In genomic region chr3:126264952-126265351, GRCh38 we compare ENCODE assay signal across 39 cellular contexts.
DNase-seq lines count a peak whose midpoint lies in the region; ATAC-seq, FAIRE-seq and TF ChIP-seq lines count a peak whose summit lies in the region.
"Had no signal": no experiment of that assay in that cellular context is flagged by ENCODE, and none has a peak within 500 bp of the region (broad histone marks: within the 10 kb centered on the region; RNA-seq: fewer than 3 reads in every experiment).

No MANE protein-coding gene starts in this region.

- no peaks in the 10 kb centered on the region for H3K36me3 ChIP-seq in GM23338 (ENCODE audit: insufficient read depth)
- H3K36me3 ChIP-seq in kidney (ENCODE audit: control insufficient read depth in 1 of 2, insufficient read depth in 2 of 2, low read length in 2 of 2) = no peaks in the 10 kb centered on the region
- H3K36me3 ChIP-seq in psoas muscle (ENCODE audit: insufficient read depth in 1 of 2, low read depth in 1 of 2) = no peaks in the 10 kb centered on the region
- no peaks in the 10 kb centered on the region for H3K36me3 ChIP-seq in naive thymus-derived CD4-positive, alpha-beta T cell (ENCODE audit: control insufficient read depth in 2 of 3, insufficient read depth in 3 of 3, low read length in 3 of 3)
- H3K36me3 ChIP-seq: sigmoid colon, thyroid gland had no signal

- peak; percentile 51 for DNase-seq in GM23338 (ENCODE audit: low spot score)
- no peak for DNase-seq in kidney
- DNase-seq in psoas muscle = peak in 1 of 2 donors; percentile 39
- no peak for DNase-seq in NCI-H1048 (lab: John Stamatoyannopoulos, UW)
- no peak for DNase-seq in activated CD4-positive, alpha-beta T cell treated with anti-CD3 and anti-CD28 coated beads, Interleukin-2, amount 50 U/mL, for 48 hours
- no peak for DNase-seq in naive thymus-derived CD4-positive, alpha-beta T cell
- DNase-seq in effector CD4-positive, alpha-beta T cell = no peak
- DNase-seq: activated CD4-positive, alpha-beta memory T cell treated with anti-CD3 and anti-CD28 coated beads, Interleukin-2, amount 10 ng/mL, durations not matched to agents 7 days and 5 days; activated CD4-positive, CD25-positive, alpha-beta regulatory T cell treated with anti-CD3 and anti-CD28 coated beads, Interleukin-2, amount 50 U/mL, for 72 hours; activated CD8-positive, alpha-beta memory T cell treated with anti-CD3 and anti-CD28 coated beads, Interleukin-2, amount 50 U/mL, for 4 hours; activated naive CD4-positive, alpha-beta T cell treated with anti-CD3 and anti-CD28 coated beads for 36 hours; body of pancreas; CD4-positive, alpha-beta T cell; DND-41; effector memory CD8-positive, alpha-beta T cell; foreskin fibroblast; KG1; left cardiac atrium; MM.1S; NCI-H2029 treated with DMSO at 0.1 percent for 48 hours; NCI-H2227 treated with DMSO at 0.1 percent for 48 hours; NCI-H526 treated with DMSO at 0.1 percent for 48 hours; nephron progenitor cell; NK-92 treated with Interleukin-12 subunit alpha and Interleukin-12 subunit beta, amount 100 ng/mL, for 24 hours; PC-9; SHP77; sigmoid colon; stimulated activated CD4-positive, alpha-beta T cell treated with anti-CD3 and anti-CD28 coated beads, Interleukin-12 subunit alpha, Interleukin-12 subunit beta, amount 100 ng/mL, for 4 hours; stimulated activated CD4-positive, alpha-beta T cell treated with anti-CD3 and anti-CD28 coated beads, Interleukin-2, amount 100 ng/mL, for 48 hours; stimulated activated naive CD8-positive, alpha-beta T cell treated with anti-CD3 and anti-CD28 coated beads, Interleukin-15, amount 100 ng/mL, for 72 hours; T-helper 2 cell; thyroid gland had no signal

- H3K9ac ChIP-seq in kidney (ENCODE audit: low read length in 2 of 2) = no peak overlapping the region
- H3K9ac ChIP-seq: parathyroid adenoma had no signal

- H3K27ac ChIP-seq in GM23338 (ENCODE audit: low read depth) (no peak overlapping the region), kidney (ENCODE audit: low read depth in 2 of 2, low read length in 2 of 2) (no peak overlapping the region), psoas muscle (peak overlapping the region; percentile 9)
- H3K27ac ChIP-seq in naive thymus-derived CD4-positive, alpha-beta T cell (ENCODE audit: low read depth, low read length) = no peak overlapping the region
- H3K27ac ChIP-seq: body of pancreas, hepatocyte, parathyroid adenoma, PC-9, thyroid gland had no signal

- intact Hi-C loops in kidney (cut with DNase I) (no loop called here), psoas muscle (cut with DNase I) (loop anchor here (5.0 to 10.0 kb wide), 4 partner anchors 92 to 210 kb away; partner anchors contain the start of genes KLF15 (in 1 of the 2) and ZXDC (in 1 of the 2))
- intact Hi-C loops in naive thymus-derived CD4-positive, alpha-beta T cell (cut with micrococcal nuclease) = no loop called here

- H3K27ac Mint-ChIP-seq in GM23338 (no peak overlapping the region), brain (peak overlapping the region in 3 of 5 experiments; percentile 67 to 80 (median 68))
- H3K27ac Mint-ChIP-seq in naive thymus-derived CD4-positive, alpha-beta T cell = no peak overlapping the region
- H3K27ac Mint-ChIP-seq: activated CD4-positive, alpha-beta memory T cell treated with anti-CD3 and anti-CD28 coated beads, Interleukin-2, amount 10 ng/mL, durations not matched to agents 7 days and 5 days; activated naive CD4-positive, alpha-beta T cell treated with anti-CD3 and anti-CD28 coated beads for 36 hours; CD4-positive, alpha-beta T cell; effector memory CD8-positive, alpha-beta T cell; nephron progenitor cell; stimulated activated naive CD8-positive, alpha-beta T cell treated with anti-CD3 and anti-CD28 coated beads, Interleukin-15, amount 100 ng/mL, for 72 hours had no signal

- no peak overlapping the region for H3K4me3 Mint-ChIP-seq in GM23338
- no peak overlapping the region for H3K4me3 Mint-ChIP-seq in brain
- H3K4me3 Mint-ChIP-seq in naive thymus-derived CD4-positive, alpha-beta T cell = no peak overlapping the region
- H3K4me3 Mint-ChIP-seq: activated CD4-positive, alpha-beta memory T cell treated with anti-CD3 and anti-CD28 coated beads, Interleukin-2, amount 10 ng/mL, durations not matched to agents 7 days and 5 days; activated naive CD4-positive, alpha-beta T cell treated with anti-CD3 and anti-CD28 coated beads for 36 hours; CD4-positive, alpha-beta T cell; effector memory CD8-positive, alpha-beta T cell; nephron progenitor cell; stimulated activated naive CD8-positive, alpha-beta T cell treated with anti-CD3 and anti-CD28 coated beads, Interleukin-15, amount 100 ng/mL, for 72 hours had no signal

- H3K4me3 ChIP-seq in GM23338 = no peak overlapping the region
- no peak overlapping the region for H3K4me3 ChIP-seq in kidney (ENCODE audit: low read length in 2 of 2)
- no peak overlapping the region for H3K4me3 ChIP-seq in psoas muscle
- H3K4me3 ChIP-seq in naive thymus-derived CD4-positive, alpha-beta T cell (ENCODE audit: low read length) = no peak overlapping the region
- H3K4me3 ChIP-seq: body of pancreas, hepatocyte, PC-9, sigmoid colon, thyroid gland had no signal

- 71 to 80% (median 77%) methylated on average over 12 of the region's 12 CpGs for WGBS in psoas muscle, 3 donors

- peaks cover 40% of the 10 kb centered on the region for H3K4me1 Mint-ChIP-seq in GM23338
- H3K4me1 Mint-ChIP-seq in brain = peaks cover 60% of the 10 kb centered on the region
- H3K4me1 Mint-ChIP-seq in naive thymus-derived CD4-positive, alpha-beta T cell = peaks cover 0 to 5% (median 0%) of the 10 kb centered on the region in 7 donors
- H3K4me1 Mint-ChIP-seq: activated CD4-positive, alpha-beta memory T cell treated with anti-CD3 and anti-CD28 coated beads, Interleukin-2, amount 10 ng/mL, durations not matched to agents 7 days and 5 days had no signal

- no peak for FAIRE-seq in kidney (lab: Jason Lieb, UNC)
- FAIRE-seq: colon, D721Med, GM19239, H54 had no signal

- H3K4me1 ChIP-seq in GM23338 (ENCODE audit: insufficient read depth) (peaks cover 30% of the 10 kb centered on the region), kidney (ENCODE audit: control insufficient read depth in 1 of 2, insufficient read depth in 1 of 2, low read depth in 1 of 2, low read length in 2 of 2) (peaks cover 26 to 38% of the 10 kb centered on the region in 2 donors), psoas muscle (peaks cover 35% of the 10 kb centered on the region)
- H3K4me1 ChIP-seq in naive thymus-derived CD4-positive, alpha-beta T cell (ENCODE audit: control insufficient read depth in 2 of 2, insufficient read depth in 2 of 2, low read length in 2 of 2) = no peaks in the 10 kb centered on the region

- H3K27me3 Mint-ChIP-seq in GM23338 (ENCODE audit: insufficient read depth, low read depth, poor library complexity) (peaks cover 25% of the 10 kb centered on the region), brain (no peaks in the 10 kb centered on the region)
- H3K27me3 Mint-ChIP-seq in naive thymus-derived CD4-positive, alpha-beta T cell = peaks cover 14 to 66% (median 36%) of the 10 kb centered on the region in 5 donors

- H3K4me2 ChIP-seq in GM23338 = peak overlapping the region; percentile 36; the same call in 1 of the 2 replicates
- H3K4me2 ChIP-seq: hepatocyte, PC-9 had no signal

- no peaks in the 10 kb centered on the region; the same call in 1 of the 2 replicates for H3F3A ChIP-seq in GM23338 (replicated peaks; ENCODE audit: low read depth)

- H3K9me3 Mint-ChIP-seq in GM23338 (peaks cover 2% of the 10 kb centered on the region; the same call in 1 of the 3 replicates), brain (peaks cover 0 to 16% (median 10%) of the 10 kb centered on the region in 5 experiments)
- H3K9me3 Mint-ChIP-seq in naive thymus-derived CD4-positive, alpha-beta T cell = peaks cover 0 to 1% (median 0%) of the 10 kb centered on the region in 11 donors
- H3K9me3 Mint-ChIP-seq: activated CD4-positive, alpha-beta memory T cell treated with anti-CD3 and anti-CD28 coated beads, Interleukin-2, amount 10 ng/mL, durations not matched to agents 7 days and 5 days; activated naive CD4-positive, alpha-beta T cell treated with anti-CD3 and anti-CD28 coated beads for 36 hours; CD4-positive, alpha-beta T cell; effector memory CD8-positive, alpha-beta T cell; stimulated activated naive CD8-positive, alpha-beta T cell treated with anti-CD3 and anti-CD28 coated beads, Interleukin-15, amount 100 ng/mL, for 72 hours had no signal

- CTCF ChIA-PET in naive thymus-derived CD4-positive, alpha-beta T cell (lab: Charles Lee) = no interaction called here

- POLR2A ChIA-PET in naive thymus-derived CD4-positive, alpha-beta T cell (lab: Charles Lee) = no interaction called here

- TF ChIP-seq CTCF in GM23338 (conservative IDR thresholded peaks at IDR 0.05; ENCODE audit: low read depth in 2 of 2) (peak in 1 of 2 experiments; percentile 42; a peak in 2 of 4 replicates), brain (conservative IDR thresholded peaks at IDR 0.05) (no peak), kidney (IDR thresholded peaks at IDR 0.05; ENCODE audit: borderline replicate concordance, extremely low read depth, insufficient read depth) (peak; percentile 25), psoas muscle (IDR thresholded peaks at IDR 0.05) (no peak)

- no peak overlapping the region for H2AFZ ChIP-seq in GM23338
- H2AFZ ChIP-seq: hepatocyte, parathyroid adenoma, PC-9 had no signal

- H3K79me2 ChIP-seq in GM23338 (replicated peaks; ENCODE audit: insufficient read depth) = no peaks in the 10 kb centered on the region
- H3K79me2 ChIP-seq: hepatocyte, parathyroid adenoma had no signal

- H3K9me3 ChIP-seq in kidney (ENCODE audit: control insufficient read depth in 1 of 2, low read length in 2 of 2) (no peaks in the 10 kb centered on the region), psoas muscle (no peaks in the 10 kb centered on the region)
- H3K9me3 ChIP-seq in naive thymus-derived CD4-positive, alpha-beta T cell (ENCODE audit: control insufficient read depth in 2 of 3, low read length in 3 of 3) = no peaks in the 10 kb centered on the region
- H3K9me3 ChIP-seq: body of pancreas, sigmoid colon, thyroid gland had no signal

- H3K36me3 Mint-ChIP-seq in GM23338 (ENCODE audit: low read depth) = peaks cover 9% of the 10 kb centered on the region; the same call in 2 of the 3 replicates
- no peaks in the 10 kb centered on the region for H3K36me3 Mint-ChIP-seq in brain
- H3K36me3 Mint-ChIP-seq in naive thymus-derived CD4-positive, alpha-beta T cell = no peaks in the 10 kb centered on the region

- ATAC-seq in GM23338 = peak; percentile 20
- ATAC-seq in psoas muscle = no peak
- ATAC-seq in naive thymus-derived CD4-positive, alpha-beta T cell = no peak
- ATAC-seq: body of pancreas; effector memory CD8-positive, alpha-beta T cell; left cardiac atrium; stimulated activated naive CD8-positive, alpha-beta T cell treated with anti-CD3 and anti-CD28 coated beads, Interleukin-15, amount 100 ng/mL, for 72 hours had no signal

- peaks cover 9% of the 10 kb centered on the region; the same call in 1 of the 2 replicates for H3K9me2 ChIP-seq in GM23338 (ENCODE audit: insufficient read depth)

- no peaks in the 10 kb centered on the region for H4K20me1 ChIP-seq in GM23338 (replicated peaks; ENCODE audit: insufficient read depth)

- H3K27me3 ChIP-seq in GM23338 (ENCODE audit: insufficient read depth) = peaks cover 6% of the 10 kb centered on the region; the same call in 1 of the 2 replicates
- H3K27me3 ChIP-seq in psoas muscle (ENCODE audit: insufficient read depth in 3 of 3, low read length in 2 of 3) = no peaks in the 10 kb centered on the region
- H3K27me3 ChIP-seq in naive thymus-derived CD4-positive, alpha-beta T cell (ENCODE audit: control insufficient read depth in 2 of 2, insufficient read depth in 2 of 2, low read length in 2 of 2) = peaks cover 0 to 3% of the 10 kb centered on the region in 2 donors
- H3K27me3 ChIP-seq: body of pancreas, hepatocyte, sigmoid colon, thyroid gland had no signal

Comparison
In these comparisons a context has a peak if more than half of its experiments do, and no peak if none do; other contexts are left out.
1. H3K27ac Mint-ChIP-seq: peak in brain (3 of 5); none in GM23338 (single experiment) and naive thymus-derived CD4-positive, alpha-beta T cell (0 of 9).
2. intact Hi-C loops: an anchor here in psoas muscle (5.0 to 10.0 kb wide); none called in kidney and naive thymus-derived CD4-positive, alpha-beta T cell.